In genomic region chr19:45496349-45496953, GRCh38 we compare ENCODE assay signal across 1 cellular context.
A peak's percentile ranks its signal among the peaks of the same experiment; 100 is the strongest.
TF ChIP-seq lines count a peak whose summit lies in the region.

No MANE protein-coding gene starts in this region.

TF ChIP-seq in HepG2, 621 proteins besides CTCF, POLR2A, EP300 and RAD21 (continued from another document and continues in another):
- TF ChIP-seq, protein P1, sequence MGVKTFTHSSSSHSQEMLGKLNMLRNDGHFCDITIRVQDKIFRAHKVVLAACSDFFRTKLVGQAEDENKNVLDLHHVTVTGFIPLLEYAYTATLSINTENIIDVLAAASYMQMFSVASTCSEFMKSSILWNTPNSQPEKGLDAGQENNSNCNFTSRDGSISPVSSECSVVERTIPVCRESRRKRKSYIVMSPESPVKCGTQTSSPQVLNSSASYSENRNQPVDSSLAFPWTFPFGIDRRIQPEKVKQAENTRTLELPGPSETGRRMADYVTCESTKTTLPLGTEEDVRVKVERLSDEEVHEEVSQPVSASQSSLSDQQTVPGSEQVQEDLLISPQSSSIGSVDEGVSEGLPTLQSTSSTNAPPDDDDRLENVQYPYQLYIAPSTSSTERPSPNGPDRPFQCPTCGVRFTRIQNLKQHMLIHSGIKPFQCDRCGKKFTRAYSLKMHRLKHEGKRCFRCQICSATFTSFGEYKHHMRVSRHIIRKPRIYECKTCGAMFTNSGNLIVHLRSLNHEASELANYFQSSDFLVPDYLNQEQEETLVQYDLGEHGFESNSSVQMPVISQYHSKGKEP (CRISPR knock-in tag; IDR thresholded peaks at IDR 0.05) = peak; percentile 93
- TF ChIP-seq ZNF546 (CRISPR knock-in tag; conservative IDR thresholded peaks at IDR 0.05) (peak; percentile 48; the same call in 1 of the 2 replicates), ZNF563 (CRISPR knock-in tag; IDR thresholded peaks at IDR 0.05) (peak; percentile 88; the same call in 1 of the 2 replicates), ZNF589 (CRISPR knock-in tag; conservative IDR thresholded peaks at IDR 0.05) (peak; percentile 63; the same call in 1 of the 2 replicates), SRY (CRISPR knock-in tag; IDR thresholded peaks at IDR 0.05) (peak; percentile 64; the same call in 1 of the 2 replicates), ZBTB39 (CRISPR knock-in tag; IDR thresholded peaks at IDR 0.05) (peak; percentile 65; the same call in 1 of the 2 replicates), ZFP90 (CRISPR knock-in tag; IDR thresholded peaks at IDR 0.05; ENCODE audit: borderline replicate concordance) (peak; percentile 80; the same call in 1 of the 2 replicates), EHMT2 (IDR thresholded peaks at IDR 0.05; ENCODE audit: borderline replicate concordance, low read depth, low read length) (0 out of 2 replicates have a peak, but pooled peaks have one; percentile 23), REST (IDR thresholded peaks at IDR 0.05; ENCODE audit: borderline replicate concordance in 1 of 2, low read depth in 1 of 2, low read length in 2 of 2) (peak in 1 of 2 experiments; percentile 98), ZNF780A (CRISPR knock-in tag; IDR thresholded peaks at IDR 0.05) (0 out of 2 replicates have a peak, but pooled peaks have one; percentile 52), ZSCAN9 (CRISPR knock-in tag; IDR thresholded peaks at IDR 0.05; ENCODE audit: borderline replicate concordance) (peak; percentile 97), ZNF713 (CRISPR knock-in tag; IDR thresholded peaks at IDR 0.05) (peak; percentile 88; the same call in 1 of the 2 replicates), ZMYM4 (CRISPR knock-in tag; IDR thresholded peaks at IDR 0.05) (no peak; the same call in 1 of the 2 replicates), ELK4 (CRISPR knock-in tag; IDR thresholded peaks at IDR 0.05; ENCODE audit: borderline replicate concordance) (no peak), ASH2L (IDR thresholded peaks at IDR 0.05; ENCODE audit: insufficient read length, low read depth, low read length) (peak; percentile 28), ZNF446 (CRISPR knock-in tag; IDR thresholded peaks at IDR 0.05) (0 out of 2 replicates have a peak, but pooled peaks have one; percentile 46), FOXA3 (CRISPR knock-in tag; IDR thresholded peaks at IDR 0.05) (peak; percentile 38; the same call in 1 of the 2 replicates), FOXO1 (CRISPR knock-in tag; IDR thresholded peaks at IDR 0.05) (peak; percentile 54; the same call in 1 of the 2 replicates), NFKBIZ (CRISPR knock-in tag; IDR thresholded peaks at IDR 0.05) (0 out of 2 replicates have a peak, but pooled peaks have one; percentile 38), ZNF121 (CRISPR knock-in tag; IDR thresholded peaks at IDR 0.05) (0 out of 2 replicates have a peak, but pooled peaks have one; percentile 19), KDM2A (CRISPR knock-in tag; IDR thresholded peaks at IDR 0.05; ENCODE audit: borderline replicate concordance, low read depth) (peak; percentile 77), ZNF777 (CRISPR knock-in tag; IDR thresholded peaks at IDR 0.05) (0 out of 2 replicates have a peak, but pooled peaks have one; percentile 24), NRL (CRISPR knock-in tag; IDR thresholded peaks at IDR 0.05; ENCODE audit: borderline replicate concordance) (0 out of 2 replicates have a peak, but pooled peaks have one; percentile 51), ZBTB3 (CRISPR knock-in tag; IDR thresholded peaks at IDR 0.05; ENCODE audit: borderline replicate concordance, low read depth) (peak; percentile 17; the same call in 1 of the 2 replicates), SMAD1 (CRISPR knock-in tag; IDR thresholded peaks at IDR 0.05; ENCODE audit: borderline replicate concordance, low read depth) (0 out of 2 replicates have a peak, but pooled peaks have one; percentile 50), EEA1 (CRISPR knock-in tag; IDR thresholded peaks at IDR 0.05; ENCODE audit: borderline replicate concordance) (peak; percentile 55; the same call in 1 of the 2 replicates), ZNF639 (CRISPR knock-in tag; conservative IDR thresholded peaks at IDR 0.05) (no peak; the same call in 1 of the 2 replicates), ZNF773 (CRISPR knock-in tag; IDR thresholded peaks at IDR 0.05; ENCODE audit: borderline replicate concordance) (peak; percentile 84; the same call in 1 of the 2 replicates), MIER3 (CRISPR knock-in tag; IDR thresholded peaks at IDR 0.05; ENCODE audit: borderline replicate concordance) (peak; percentile 26; the same call in 1 of the 2 replicates), ZNF468 (CRISPR knock-in tag; IDR thresholded peaks at IDR 0.05) (no peak), ZNF552 (CRISPR knock-in tag; IDR thresholded peaks at IDR 0.05; ENCODE audit: borderline replicate concordance) (no peak), SIX1 (CRISPR knock-in tag; IDR thresholded peaks at IDR 0.05; ENCODE audit: borderline replicate concordance) (no peak), YEATS4 (CRISPR knock-in tag; IDR thresholded peaks at IDR 0.05; ENCODE audit: borderline replicate concordance) (peak; percentile 49; the same call in 1 of the 2 replicates), HOXD1 (CRISPR knock-in tag; IDR thresholded peaks at IDR 0.05) (peak; percentile 87), ZNF138 (CRISPR knock-in tag; IDR thresholded peaks at IDR 0.05; ENCODE audit: low read depth) (peak; percentile 81; the same call in 1 of the 2 replicates), BRCA1 (CRISPR knock-in tag; IDR thresholded peaks at IDR 0.05) (peak; percentile 89; the same call in 1 of the 2 replicates)
- TF ChIP-seq, protein P2, sequence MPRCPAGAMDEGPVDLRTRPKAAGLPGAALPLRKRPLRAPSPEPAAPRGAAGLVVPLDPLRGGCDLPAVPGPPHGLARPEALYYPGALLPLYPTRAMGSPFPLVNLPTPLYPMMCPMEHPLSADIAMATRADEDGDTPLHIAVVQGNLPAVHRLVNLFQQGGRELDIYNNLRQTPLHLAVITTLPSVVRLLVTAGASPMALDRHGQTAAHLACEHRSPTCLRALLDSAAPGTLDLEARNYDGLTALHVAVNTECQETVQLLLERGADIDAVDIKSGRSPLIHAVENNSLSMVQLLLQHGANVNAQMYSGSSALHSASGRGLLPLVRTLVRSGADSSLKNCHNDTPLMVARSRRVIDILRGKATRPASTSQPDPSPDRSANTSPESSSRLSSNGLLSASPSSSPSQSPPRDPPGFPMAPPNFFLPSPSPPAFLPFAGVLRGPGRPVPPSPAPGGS (CRISPR knock-in tag; IDR thresholded peaks at IDR 0.05) = peak; percentile 47; the same call in 1 of the 2 replicates
- TF ChIP-seq, protein P3, sequence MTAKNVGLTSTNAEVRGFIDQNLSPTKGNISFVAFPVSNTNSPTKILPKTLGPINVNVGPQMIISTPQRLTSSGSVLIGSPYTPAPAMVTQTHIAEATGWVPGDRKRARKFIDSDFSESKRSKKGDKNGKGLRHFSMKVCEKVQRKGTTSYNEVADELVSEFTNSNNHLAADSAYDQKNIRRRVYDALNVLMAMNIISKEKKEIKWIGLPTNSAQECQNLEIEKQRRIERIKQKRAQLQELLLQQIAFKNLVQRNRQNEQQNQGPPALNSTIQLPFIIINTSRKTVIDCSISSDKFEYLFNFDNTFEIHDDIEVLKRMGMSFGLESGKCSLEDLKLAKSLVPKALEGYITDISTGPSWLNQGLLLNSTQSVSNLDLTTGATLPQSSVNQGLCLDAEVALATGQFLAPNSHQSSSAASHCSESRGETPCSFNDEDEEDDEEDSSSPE (CRISPR knock-in tag; IDR thresholded peaks at IDR 0.05) = 0 out of 2 replicates have a peak, but pooled peaks have one; percentile 25
- TF ChIP-seq, protein P4, sequence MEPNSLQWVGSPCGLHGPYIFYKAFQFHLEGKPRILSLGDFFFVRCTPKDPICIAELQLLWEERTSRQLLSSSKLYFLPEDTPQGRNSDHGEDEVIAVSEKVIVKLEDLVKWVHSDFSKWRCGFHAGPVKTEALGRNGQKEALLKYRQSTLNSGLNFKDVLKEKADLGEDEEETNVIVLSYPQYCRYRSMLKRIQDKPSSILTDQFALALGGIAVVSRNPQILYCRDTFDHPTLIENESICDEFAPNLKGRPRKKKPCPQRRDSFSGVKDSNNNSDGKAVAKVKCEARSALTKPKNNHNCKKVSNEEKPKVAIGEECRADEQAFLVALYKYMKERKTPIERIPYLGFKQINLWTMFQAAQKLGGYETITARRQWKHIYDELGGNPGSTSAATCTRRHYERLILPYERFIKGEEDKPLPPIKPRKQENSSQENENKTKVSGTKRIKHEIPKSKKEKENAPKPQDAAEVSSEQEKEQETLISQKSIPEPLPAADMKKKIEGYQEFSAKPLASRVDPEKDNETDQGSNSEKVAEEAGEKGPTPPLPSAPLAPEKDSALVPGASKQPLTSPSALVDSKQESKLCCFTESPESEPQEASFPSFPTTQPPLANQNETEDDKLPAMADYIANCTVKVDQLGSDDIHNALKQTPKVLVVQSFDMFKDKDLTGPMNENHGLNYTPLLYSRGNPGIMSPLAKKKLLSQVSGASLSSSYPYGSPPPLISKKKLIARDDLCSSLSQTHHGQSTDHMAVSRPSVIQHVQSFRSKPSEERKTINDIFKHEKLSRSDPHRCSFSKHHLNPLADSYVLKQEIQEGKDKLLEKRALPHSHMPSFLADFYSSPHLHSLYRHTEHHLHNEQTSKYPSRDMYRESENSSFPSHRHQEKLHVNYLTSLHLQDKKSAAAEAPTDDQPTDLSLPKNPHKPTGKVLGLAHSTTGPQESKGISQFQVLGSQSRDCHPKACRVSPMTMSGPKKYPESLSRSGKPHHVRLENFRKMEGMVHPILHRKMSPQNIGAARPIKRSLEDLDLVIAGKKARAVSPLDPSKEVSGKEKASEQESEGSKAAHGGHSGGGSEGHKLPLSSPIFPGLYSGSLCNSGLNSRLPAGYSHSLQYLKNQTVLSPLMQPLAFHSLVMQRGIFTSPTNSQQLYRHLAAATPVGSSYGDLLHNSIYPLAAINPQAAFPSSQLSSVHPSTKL (CRISPR knock-in tag; IDR thresholded peaks at IDR 0.05) = peak; percentile 60
- TF ChIP-seq, protein P5, sequence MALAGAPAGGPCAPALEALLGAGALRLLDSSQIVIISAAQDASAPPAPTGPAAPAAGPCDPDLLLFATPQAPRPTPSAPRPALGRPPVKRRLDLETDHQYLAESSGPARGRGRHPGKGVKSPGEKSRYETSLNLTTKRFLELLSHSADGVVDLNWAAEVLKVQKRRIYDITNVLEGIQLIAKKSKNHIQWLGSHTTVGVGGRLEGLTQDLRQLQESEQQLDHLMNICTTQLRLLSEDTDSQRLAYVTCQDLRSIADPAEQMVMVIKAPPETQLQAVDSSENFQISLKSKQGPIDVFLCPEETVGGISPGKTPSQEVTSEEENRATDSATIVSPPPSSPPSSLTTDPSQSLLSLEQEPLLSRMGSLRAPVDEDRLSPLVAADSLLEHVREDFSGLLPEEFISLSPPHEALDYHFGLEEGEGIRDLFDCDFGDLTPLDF (CRISPR knock-in tag; IDR thresholded peaks at IDR 0.05) = 0 out of 2 replicates have a peak, but pooled peaks have one; percentile 38
- TF ChIP-seq, protein P6, sequence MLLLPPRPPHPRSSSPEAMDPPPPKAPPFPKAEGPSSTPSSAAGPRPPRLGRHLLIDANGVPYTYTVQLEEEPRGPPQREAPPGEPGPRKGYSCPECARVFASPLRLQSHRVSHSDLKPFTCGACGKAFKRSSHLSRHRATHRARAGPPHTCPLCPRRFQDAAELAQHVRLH (CRISPR knock-in tag; IDR thresholded peaks at IDR 0.05; ENCODE audit: borderline replicate concordance, low read depth) = peak; percentile 80; the same call in 1 of the 2 replicates
